In the genomic region with DNA sequence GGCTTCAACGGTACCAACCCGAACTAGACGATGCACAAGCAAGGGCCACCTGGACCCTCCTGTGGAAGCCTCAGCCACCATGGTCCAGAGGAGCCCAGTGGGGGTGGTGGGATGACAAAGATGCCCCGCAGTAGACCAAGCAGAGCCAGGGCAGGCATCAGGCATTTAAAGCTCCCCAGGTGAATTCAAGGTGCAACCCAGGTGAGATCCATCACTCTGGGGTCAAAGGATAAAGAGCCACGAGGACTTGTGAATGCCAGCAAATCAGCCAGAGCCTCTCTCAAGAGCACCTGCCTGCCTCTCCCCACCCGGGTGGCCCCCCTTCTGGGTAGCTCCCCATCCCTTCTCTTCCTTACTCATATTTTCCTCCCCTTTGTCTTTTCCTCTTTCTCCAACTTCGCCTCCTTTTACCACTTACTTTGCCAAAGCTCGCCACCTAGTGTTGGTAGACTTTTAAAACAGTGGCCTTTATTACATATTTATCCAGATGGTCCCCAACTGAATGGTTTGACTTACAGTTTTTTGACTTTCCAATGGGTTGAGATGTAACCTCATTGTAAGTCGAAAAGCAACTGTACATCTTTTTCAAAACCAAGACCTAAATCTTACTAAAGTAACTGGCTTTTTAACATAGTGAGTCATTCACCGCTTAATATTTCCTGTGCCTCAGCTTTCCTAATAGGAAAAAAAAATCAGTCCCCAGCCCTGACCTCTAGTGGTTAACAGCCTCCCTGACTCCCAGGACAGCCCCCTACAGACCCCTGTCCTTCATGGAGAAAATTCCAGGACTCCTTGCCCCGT, we compare ENCODE assay signal across 8 cellular contexts. TPM values are rescaled to one million over a fixed set of nuclear protein-coding genes. Genes with fewer than 3 reads are reported as not detected.
A peak's percentile ranks its signal among the peaks of the same experiment; 100 is the strongest.
DNase-seq lines count a peak whose midpoint lies in the region; ATAC-seq and TF ChIP-seq lines count a peak whose summit lies in the region.

No MANE protein-coding gene starts in this region.

- H3K27ac ChIP-seq in SK-N-SH (ENCODE audit: low read depth in 2 of 2, low read length in 1 of 2): no peak overlapping the region

- H3K36me3 ChIP-seq in SK-N-SH (replicated peaks in 1 of 2; ENCODE audit: control insufficient read depth in 1 of 2, insufficient read depth in 2 of 2, low read length in 1 of 2): no peaks in the 10 kb centered on the region

- 39% methylated on average over 11 of the region's 11 CpGs for WGBS in SK-N-SH (ENCODE audit: low lambda C conversion rate)

- DNase-seq in NCI-H2196 (lab: John Stamatoyannopoulos, UW; ENCODE audit: unreplicated experiment): peak; percentile 54
- DNase-seq in NCI-H2196 treated with DMSO at 0.1 percent for 48 hours (lab: John Stamatoyannopoulos, UW; ENCODE audit: unreplicated experiment): no peak
- peak; percentile 64 for DNase-seq in SK-N-SH
- peak; percentile 62 for DNase-seq in epithelial cell of esophagus (ENCODE audit: low read depth)
- peak; percentile 24 for DNase-seq in middle frontal gyrus (ENCODE audit: extremely low spot score, low spot score)
- no peak for DNase-seq in occipital lobe (lab: John Stamatoyannopoulos, UW)

- H2AFZ ChIP-seq in SK-N-SH (ENCODE audit: low read depth): no peak overlapping the region

- TF ChIP-seq CTCF in SK-N-SH (IDR thresholded peaks at IDR 0.05): peak; percentile 76
- TF ChIP-seq CTCF in epithelial cell of esophagus (IDR thresholded peaks at IDR 0.05; ENCODE audit: insufficient read depth, low read depth, low read length, missing control alignments): peak; percentile 62

- H3K9me3 ChIP-seq in SK-N-SH: no peaks in the 10 kb centered on the region

- TF ChIP-seq RAD21 in Ishikawa (IDR thresholded peaks at IDR 0.05; ENCODE audit: low read depth) (peak; percentile 77), SK-N-SH (IDR thresholded peaks at IDR 0.05; ENCODE audit: low read length) (peak; percentile 78)

- H3K9me2 ChIP-seq in SK-N-SH: no peaks in the 10 kb centered on the region

- no peak overlapping the region for H3K4me2 ChIP-seq in SK-N-SH

- POLR2A ChIA-PET in SK-N-SH (lab: Yijun Ruan, JAX): no interaction called here

- no peak overlapping the region for H3K9ac ChIP-seq in SK-N-SH

- H4K20me1 ChIP-seq in SK-N-SH (ENCODE audit: insufficient read depth): no peaks in the 10 kb centered on the region

- no peaks in the 10 kb centered on the region for H3F3A ChIP-seq in SK-N-SH (replicated peaks; ENCODE audit: insufficient read depth)

- H3K27me3 ChIP-seq in SK-N-SH (ENCODE audit: insufficient read depth): no peaks in the 10 kb centered on the region; the same call in 1 of the 2 replicates

- TF ChIP-seq EP300 in Ishikawa (IDR thresholded peaks at IDR 0.05; ENCODE audit: borderline replicate concordance) (no peak), SK-N-SH (IDR thresholded peaks at IDR 0.05; ENCODE audit: borderline replicate concordance in 1 of 2, low read depth in 1 of 2, low read length in 1 of 2) (no peak)

- CTCF ChIA-PET in SK-N-SH (lab: Yijun Ruan, JAX): interaction anchor here (0.6 to 7.7 kb wide), 40 partner anchors 9 to 361 kb away, joined by 3 to 65 read pairs (median 5); partner anchors contain the start of gene PLA2G4F

- H3K4me1 ChIP-seq in SK-N-SH (ENCODE audit: control insufficient read depth in 1 of 2, insufficient read depth in 2 of 2, low read depth in 1 of 2, low read length in 1 of 2): no peaks in the 10 kb centered on the region

- H3K4me3 ChIP-seq in SK-N-SH (ENCODE audit: low read depth in 2 of 2, low read length in 1 of 2): peak overlapping the region in 1 of 2 experiments; percentile 27; a peak in 1 of 4 replicates
- H3K4me3 ChIP-seq in epithelial cell of esophagus (ENCODE audit: low read length): no peak overlapping the region

- no peaks in the 10 kb centered on the region for H3K79me2 ChIP-seq in SK-N-SH (ENCODE audit: insufficient read depth)

- ATAC-seq in HG02973 (IDR thresholded peaks at IDR 0.05; ENCODE audit: unreplicated experiment): no peak

TF ChIP-seq in Ishikawa, 13 proteins besides CTCF, POLR2A, EP300 and RAD21:
- TF ChIP-seq CREB1 (IDR thresholded peaks at IDR 0.05; ENCODE audit: low read depth) (no peak), REST (IDR thresholded peaks at IDR 0.05; ENCODE audit: low read depth) (no peak), ZBTB7A (IDR thresholded peaks at IDR 0.05; ENCODE audit: low read depth) (no peak), USF1 (IDR thresholded peaks at IDR 0.05) (no peak)

TF ChIP-seq in SK-N-SH, 30 proteins besides CTCF, POLR2A, EP300 and RAD21:
- TF ChIP-seq EZH2phosphoT487 (IDR thresholded peaks at IDR 0.05; ENCODE audit: borderline replicate concordance, low read depth) (no peak), SMC3 (IDR thresholded peaks at IDR 0.05; ENCODE audit: low read depth, low read length) (peak; percentile 68), RFX5 (IDR thresholded peaks at IDR 0.05; ENCODE audit: low read length) (no peak), FOXM1 (IDR thresholded peaks at IDR 0.05; ENCODE audit: low read depth) (no peak), REST (IDR thresholded peaks at IDR 0.05; ENCODE audit: low read depth, low read length) (no peak)

RNA-seq across cellular contexts. Expression of gene PLA2G4F, which starts 18.8 kb away (rescaled TPM):
- polyA plus RNA-seq in SK-N-SH (2012; rRNA removed): not detected in 2 replicates
- not detected in 2 replicates for polyA plus RNA-seq in SK-N-SH (2012; cell fraction: cytosol; rRNA removed)
- polyA plus RNA-seq in SK-N-SH (2012; cell fraction: nucleus; rRNA removed): 0.01 TPM in 2 replicates
- total RNA-seq in occipital lobe: not detected

RNA-seq across cellular contexts. Expression of gene PLA2G4D, which starts 43.3 kb away (rescaled TPM):
- not detected in 2 replicates for polyA plus RNA-seq in SK-N-SH (2012; rRNA removed)
- polyA plus RNA-seq in SK-N-SH (2012; cell fraction: cytosol; rRNA removed): not detected in 2 replicates
- polyA plus RNA-seq in SK-N-SH (2012; cell fraction: nucleus; rRNA removed): not detected in 2 replicates
- total RNA-seq in occipital lobe: not detected

Comparison
In these comparisons a context has a peak if more than half of its experiments do, and no peak if none do; other contexts are left out.
1. DNase-seq: peak in NCI-H2196 (single experiment), SK-N-SH (single experiment), epithelial cell of esophagus (single experiment) and middle frontal gyrus (single experiment); none in NCI-H2196 treated with DMSO at 0.1 percent for 48 hours (single experiment) and occipital lobe (single experiment).